ENCODE assay signal across 2 cellular contexts in the genomic region with DNA sequence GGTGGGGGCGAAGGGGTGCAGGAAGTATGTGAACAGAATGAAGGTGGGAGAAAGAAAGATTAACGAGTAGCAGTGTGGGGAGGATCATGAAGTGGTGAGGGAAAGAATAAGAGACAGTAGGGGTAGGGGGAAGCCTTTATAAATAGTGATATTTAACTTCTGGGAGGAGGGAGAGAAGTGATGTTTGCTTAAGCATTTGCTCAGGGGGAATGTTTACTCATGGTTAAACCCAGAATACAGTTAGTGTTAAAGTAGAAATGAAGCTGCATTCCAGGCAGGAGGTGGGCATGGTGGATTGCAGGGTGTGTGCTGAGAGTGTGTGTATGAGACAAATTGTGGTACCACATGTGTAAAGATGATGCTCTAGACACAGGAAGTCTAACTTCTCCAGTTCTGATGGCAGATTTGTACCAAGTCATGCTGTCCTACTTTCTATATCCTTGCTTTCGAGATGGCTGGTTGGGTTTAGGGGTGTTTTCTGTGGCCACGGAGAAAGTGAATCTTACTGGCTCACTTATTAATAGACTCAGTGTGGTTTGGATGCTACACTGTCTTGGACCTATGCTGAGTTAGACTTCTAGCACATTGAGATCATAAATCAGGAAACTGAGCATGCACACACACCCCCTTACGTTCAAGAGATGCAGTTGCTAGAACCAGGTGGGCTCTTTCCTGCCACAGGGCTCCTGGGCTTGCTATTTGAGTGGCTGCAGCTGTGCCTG.
TF ChIP-seq lines count a peak whose summit lies in the region.

No MANE protein-coding gene starts in this region.

TF ChIP-seq in IMR-90, 13 proteins besides CTCF, POLR2A, EP300 and RAD21 (continued from another document):
- TF ChIP-seq BHLHE40 (IDR thresholded peaks at IDR 0.05; ENCODE audit: low read depth, low read length) = no peak
- TF ChIP-seq FOS (IDR thresholded peaks at IDR 0.05; ENCODE audit: low read depth, low read length) = no peak
- no peak for TF ChIP-seq CHD1 (IDR thresholded peaks at IDR 0.05; ENCODE audit: low read depth, low read length)
- TF ChIP-seq CEBPB (IDR thresholded peaks at IDR 0.05; ENCODE audit: low read depth, low read length) = no peak
- no peak for TF ChIP-seq MXI1 (IDR thresholded peaks at IDR 0.05; ENCODE audit: borderline replicate concordance, low read depth, low read length)
- no peak for TF ChIP-seq RFX5 (IDR thresholded peaks at IDR 0.05; ENCODE audit: low read depth, low read length)
- no peak for TF ChIP-seq SMC3 (IDR thresholded peaks at IDR 0.05; ENCODE audit: low read depth, low read length)
- TF ChIP-seq NFE2L2 (IDR thresholded peaks at IDR 0.05; ENCODE audit: low read depth, low read length) = no peak
- TF ChIP-seq MAZ (IDR thresholded peaks at IDR 0.05; ENCODE audit: borderline replicate concordance, low read depth, low read length) = no peak
- TF ChIP-seq, protein P1, sequence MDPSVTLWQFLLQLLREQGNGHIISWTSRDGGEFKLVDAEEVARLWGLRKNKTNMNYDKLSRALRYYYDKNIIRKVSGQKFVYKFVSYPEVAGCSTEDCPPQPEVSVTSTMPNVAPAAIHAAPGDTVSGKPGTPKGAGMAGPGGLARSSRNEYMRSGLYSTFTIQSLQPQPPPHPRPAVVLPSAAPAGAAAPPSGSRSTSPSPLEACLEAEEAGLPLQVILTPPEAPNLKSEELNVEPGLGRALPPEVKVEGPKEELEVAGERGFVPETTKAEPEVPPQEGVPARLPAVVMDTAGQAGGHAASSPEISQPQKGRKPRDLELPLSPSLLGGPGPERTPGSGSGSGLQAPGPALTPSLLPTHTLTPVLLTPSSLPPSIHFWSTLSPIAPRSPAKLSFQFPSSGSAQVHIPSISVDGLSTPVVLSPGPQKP (IDR thresholded peaks at IDR 0.05; ENCODE audit: borderline replicate concordance, low read depth, low read length) = no peak
- no peak for TF ChIP-seq RCOR1 (IDR thresholded peaks at IDR 0.05; ENCODE audit: insufficient replicate concordance, low read length)

TF ChIP-seq in HEK293T, 16 proteins besides CTCF, POLR2A, EP300 and RAD21 (continued from another document):
- TF ChIP-seq, protein P2, sequence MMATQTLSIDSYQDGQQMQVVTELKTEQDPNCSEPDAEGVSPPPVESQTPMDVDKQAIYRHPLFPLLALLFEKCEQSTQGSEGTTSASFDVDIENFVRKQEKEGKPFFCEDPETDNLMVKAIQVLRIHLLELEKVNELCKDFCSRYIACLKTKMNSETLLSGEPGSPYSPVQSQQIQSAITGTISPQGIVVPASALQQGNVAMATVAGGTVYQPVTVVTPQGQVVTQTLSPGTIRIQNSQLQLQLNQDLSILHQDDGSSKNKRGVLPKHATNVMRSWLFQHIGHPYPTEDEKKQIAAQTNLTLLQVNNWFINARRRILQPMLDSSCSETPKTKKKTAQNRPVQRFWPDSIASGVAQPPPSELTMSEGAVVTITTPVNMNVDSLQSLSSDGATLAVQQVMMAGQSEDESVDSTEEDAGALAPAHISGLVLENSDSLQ (IDR thresholded peaks at IDR 0.05) = no peak
- no peak for TF ChIP-seq FOXK2 (IDR thresholded peaks at IDR 0.05)
- TF ChIP-seq ARNT (IDR thresholded peaks at IDR 0.05) = no peak
- no peak for TF ChIP-seq CTBP1 (IDR thresholded peaks at IDR 0.05; ENCODE audit: borderline replicate concordance)
- TF ChIP-seq HDGF (IDR thresholded peaks at IDR 0.05; ENCODE audit: borderline replicate concordance) = no peak
- no peak for TF ChIP-seq TARDBP (IDR thresholded peaks at IDR 0.05)
- no peak for TF ChIP-seq FOXA1 (IDR thresholded peaks at IDR 0.05)
- no peak for TF ChIP-seq BHLHE40 (IDR thresholded peaks at IDR 0.05; ENCODE audit: borderline replicate concordance)
- TF ChIP-seq L3MBTL2 (conservative IDR thresholded peaks at IDR 0.05) = no peak
- TF ChIP-seq SUZ12 (IDR thresholded peaks at IDR 0.05) = no peak
- TF ChIP-seq ELF4 (IDR thresholded peaks at IDR 0.05) = no peak
- no peak for TF ChIP-seq LEF1 (IDR thresholded peaks at IDR 0.05; ENCODE audit: borderline replicate concordance)
- TF ChIP-seq FOXM1 (IDR thresholded peaks at IDR 0.05; ENCODE audit: borderline replicate concordance) = no peak
